Comparison of ENCODE assay signal across 2 cellular contexts in the genomic region with DNA sequence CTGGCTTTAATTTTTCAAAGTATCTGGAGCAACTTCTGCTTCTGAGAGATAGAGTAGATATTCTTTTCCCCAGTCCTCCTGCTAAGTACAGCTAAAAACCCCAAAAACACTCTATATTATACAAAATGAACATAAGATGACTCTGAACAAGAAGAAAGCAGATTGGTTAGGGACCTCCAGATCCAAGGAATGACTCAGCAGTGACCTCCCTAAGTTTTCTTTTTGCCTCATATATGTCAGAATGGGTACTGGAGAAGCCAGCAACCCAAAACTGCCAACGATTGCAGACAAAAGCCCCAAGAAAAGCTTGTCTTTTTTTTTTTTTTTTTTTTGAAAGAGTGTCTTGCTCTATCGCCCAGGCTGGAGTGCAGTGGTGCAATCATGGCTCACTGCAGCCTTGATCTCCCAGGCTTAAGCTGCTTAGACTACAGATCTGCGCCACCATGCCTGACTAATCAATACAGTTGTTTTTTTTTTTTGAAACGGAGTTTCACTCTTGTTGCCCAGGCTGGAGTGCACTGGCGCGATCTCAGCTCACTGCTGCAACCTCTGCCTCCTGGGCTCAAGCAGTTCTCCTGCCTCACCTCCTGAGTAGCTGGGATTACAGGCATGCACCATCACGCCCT.
TF ChIP-seq lines count a peak whose summit lies in the region.

No MANE protein-coding gene starts in this region.

TF ChIP-seq in GM23338, 12 proteins besides CTCF, POLR2A, EP300 and RAD21:
- TF ChIP-seq, protein P1, sequence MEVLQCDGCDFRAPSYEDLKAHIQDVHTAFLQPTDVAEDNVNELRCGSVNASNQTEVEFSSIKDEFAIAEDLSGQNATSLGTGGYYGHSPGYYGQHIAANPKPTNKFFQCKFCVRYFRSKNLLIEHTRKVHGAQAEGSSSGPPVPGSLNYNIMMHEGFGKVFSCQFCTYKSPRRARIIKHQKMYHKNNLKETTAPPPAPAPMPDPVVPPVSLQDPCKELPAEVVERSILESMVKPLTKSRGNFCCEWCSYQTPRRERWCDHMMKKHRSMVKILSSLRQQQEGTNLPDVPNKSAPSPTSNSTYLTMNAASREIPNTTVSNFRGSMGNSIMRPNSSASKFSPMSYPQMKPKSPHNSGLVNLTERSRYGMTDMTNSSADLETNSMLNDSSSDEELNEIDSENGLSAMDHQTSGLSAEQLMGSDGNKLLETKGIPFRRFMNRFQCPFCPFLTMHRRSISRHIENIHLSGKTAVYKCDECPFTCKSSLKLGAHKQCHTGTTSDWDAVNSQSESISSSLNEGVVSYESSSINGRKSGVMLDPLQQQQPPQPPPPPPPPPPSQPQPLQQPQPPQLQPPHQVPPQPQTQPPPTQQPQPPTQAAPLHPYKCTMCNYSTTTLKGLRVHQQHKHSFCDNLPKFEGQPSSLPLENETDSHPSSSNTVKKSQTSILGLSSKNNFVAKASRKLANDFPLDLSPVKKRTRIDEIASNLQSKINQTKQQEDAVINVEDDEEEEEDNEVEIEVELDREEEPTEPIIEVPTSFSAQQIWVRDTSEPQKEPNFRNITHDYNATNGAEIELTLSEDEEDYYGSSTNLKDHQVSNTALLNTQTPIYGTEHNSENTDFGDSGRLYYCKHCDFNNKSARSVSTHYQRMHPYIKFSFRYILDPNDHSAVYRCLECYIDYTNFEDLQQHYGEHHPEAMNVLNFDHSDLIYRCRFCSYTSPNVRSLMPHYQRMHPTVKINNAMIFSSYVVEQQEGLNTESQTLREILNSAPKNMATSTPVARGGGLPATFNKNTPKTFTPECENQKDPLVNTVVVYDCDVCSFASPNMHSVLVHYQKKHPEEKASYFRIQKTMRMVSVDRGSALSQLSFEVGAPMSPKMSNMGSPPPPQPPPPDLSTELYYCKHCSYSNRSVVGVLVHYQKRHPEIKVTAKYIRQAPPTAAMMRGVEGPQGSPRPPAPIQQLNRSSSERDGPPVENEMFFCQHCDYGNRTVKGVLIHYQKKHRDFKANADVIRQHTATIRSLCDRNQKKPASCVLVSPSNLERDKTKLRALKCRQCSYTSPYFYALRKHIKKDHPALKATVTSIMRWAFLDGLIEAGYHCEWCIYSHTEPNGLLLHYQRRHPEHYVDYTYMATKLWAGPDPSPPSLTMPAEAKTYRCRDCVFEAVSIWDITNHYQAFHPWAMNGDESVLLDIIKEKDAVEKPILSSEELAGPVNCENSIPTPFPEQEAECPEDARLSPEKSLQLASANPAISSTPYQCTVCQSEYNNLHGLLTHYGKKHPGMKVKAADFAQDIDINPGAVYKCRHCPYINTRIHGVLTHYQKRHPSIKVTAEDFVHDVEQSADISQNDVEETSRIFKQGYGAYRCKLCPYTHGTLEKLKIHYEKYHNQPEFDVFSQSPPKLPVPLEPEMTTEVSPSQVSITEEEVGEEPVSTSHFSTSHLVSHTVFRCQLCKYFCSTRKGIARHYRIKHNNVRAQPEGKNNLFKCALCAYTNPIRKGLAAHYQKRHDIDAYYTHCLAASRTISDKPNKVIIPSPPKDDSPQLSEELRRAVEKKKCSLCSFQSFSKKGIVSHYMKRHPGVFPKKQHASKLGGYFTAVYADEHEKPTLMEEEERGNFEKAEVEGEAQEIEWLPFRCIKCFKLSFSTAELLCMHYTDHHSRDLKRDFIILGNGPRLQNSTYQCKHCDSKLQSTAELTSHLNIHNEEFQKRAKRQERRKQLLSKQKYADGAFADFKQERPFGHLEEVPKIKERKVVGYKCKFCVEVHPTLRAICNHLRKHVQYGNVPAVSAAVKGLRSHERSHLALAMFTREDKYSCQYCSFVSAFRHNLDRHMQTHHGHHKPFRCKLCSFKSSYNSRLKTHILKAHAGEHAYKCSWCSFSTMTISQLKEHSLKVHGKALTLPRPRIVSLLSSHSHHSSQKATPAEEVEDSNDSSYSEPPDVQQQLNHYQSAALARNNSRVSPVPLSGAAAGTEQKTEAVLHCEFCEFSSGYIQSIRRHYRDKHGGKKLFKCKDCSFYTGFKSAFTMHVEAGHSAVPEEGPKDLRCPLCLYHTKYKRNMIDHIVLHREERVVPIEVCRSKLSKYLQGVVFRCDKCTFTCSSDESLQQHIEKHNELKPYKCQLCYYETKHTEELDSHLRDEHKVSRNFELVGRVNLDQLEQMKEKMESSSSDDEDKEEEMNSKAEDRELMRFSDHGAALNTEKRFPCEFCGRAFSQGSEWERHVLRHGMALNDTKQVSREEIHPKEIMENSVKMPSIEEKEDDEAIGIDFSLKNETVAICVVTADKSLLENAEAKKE (CRISPR knock-in tag; IDR thresholded peaks at IDR 0.05), result no peak

TF ChIP-seq in K562, 482 proteins besides CTCF, POLR2A, EP300 and RAD21:
- TF ChIP-seq TOE1 (IDR thresholded peaks at IDR 0.05; ENCODE audit: borderline replicate concordance) (no peak), TOE1 (CRISPR knock-in tag; IDR thresholded peaks at IDR 0.05; ENCODE audit: borderline replicate concordance, low read depth) (no peak), NELFE (IDR thresholded peaks at IDR 0.05; ENCODE audit: insufficient read depth, insufficient read length) (no peak), TCF7 (IDR thresholded peaks at IDR 0.05; ENCODE audit: borderline replicate concordance) (no peak), C11orf30 (IDR thresholded peaks at IDR 0.05; ENCODE audit: low read depth) (peak; percentile 35), ARNT (IDR thresholded peaks at IDR 0.05) (no peak), MAFF (IDR thresholded peaks at IDR 0.05; ENCODE audit: low read length) (peak; percentile 50; the same call in 1 of the 2 replicates), ELK1 (CRISPR knock-in tag; IDR thresholded peaks at IDR 0.05) (no peak), ZNF165 (CRISPR knock-in tag; IDR thresholded peaks at IDR 0.05; ENCODE audit: borderline replicate concordance) (no peak), ZNF121 (CRISPR knock-in tag; conservative IDR thresholded peaks at IDR 0.05) (peak; percentile 63), HEY1 (CRISPR knock-in tag; IDR thresholded peaks at IDR 0.05; ENCODE audit: borderline replicate concordance) (no peak), NFE2 (IDR thresholded peaks at IDR 0.05; ENCODE audit: low read depth) (peak; percentile 62)
- TF ChIP-seq, protein P2, sequence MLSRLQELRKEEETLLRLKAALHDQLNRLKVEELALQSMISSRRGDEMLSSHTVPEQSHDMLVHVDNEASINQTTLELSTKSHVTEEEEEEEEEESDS (CRISPR knock-in tag; IDR thresholded peaks at IDR 0.05), result no peak
